In genomic region chr6:56517155-56517745, GRCh38 we compare ENCODE assay signal across 14 cellular contexts.
DNase-seq lines count a peak whose midpoint lies in the region; ATAC-seq, FAIRE-seq and TF ChIP-seq lines count a peak whose summit lies in the region.
"Had no signal": no experiment of that assay in that cellular context is flagged by ENCODE, and none has a peak within 500 bp of the region (broad histone marks: within the 10 kb centered on the region; RNA-seq: fewer than 3 reads in every experiment).

No MANE protein-coding gene starts in this region.

- H3K27ac ChIP-seq in AG04450 (ENCODE audit: low read depth, low read length) (no peak overlapping the region), adrenal gland (peak overlapping the region in 4 of 5 donors; percentile 1 to 69 (median 48))
- H3K27ac ChIP-seq: foreskin keratinocyte had no signal

- H3K4me1 ChIP-seq in adrenal gland (replicated peaks in 1 of 2), result peaks cover 0 to 36% of the 10 kb centered on the region in 2 donors
- H3K4me1 ChIP-seq: foreskin keratinocyte had no signal

- POLR2A ChIA-PET in AG04450 (lab: Yijun Ruan, JAX), result interaction anchor here (0.7 to 1.9 kb wide), 2 partner anchors 8 to 12 kb away, joined by 4 to 8 read pairs; no protein-coding TSS in a partner anchor

- FAIRE-seq in islet of Langerhans (lab: Jason Lieb, UNC), result peak; percentile 95
- FAIRE-seq: bronchial epithelial cell, HTR-8/SVneo had no signal

- TF ChIP-seq CTCF in AG04450 (IDR thresholded peaks at IDR 0.05; ENCODE audit: low read depth, low read length), result no peak
- no peak for TF ChIP-seq CTCF in adrenal gland (IDR thresholded peaks at IDR 0.05)

- intact Hi-C loops in adrenal gland (cut with DNase I), result no loop called here

- H3K36me3 ChIP-seq in adrenal gland (replicated peaks in 1 of 2), result peaks cover 0 to 19% of the 10 kb centered on the region in 2 donors

- no peak for ATAC-seq in GM21529 (IDR thresholded peaks at IDR 0.05; ENCODE audit: unreplicated experiment)
- ATAC-seq: foreskin keratinocyte had no signal

- H3K27me3 ChIP-seq in AG04450 (ENCODE audit: control insufficient read depth, insufficient read depth, low read length) (no peaks in the 10 kb centered on the region), adrenal gland (no peaks in the 10 kb centered on the region)
- H3K27me3 ChIP-seq: foreskin keratinocyte had no signal

- CTCF ChIA-PET in AG04450 (lab: Charles Lee), result interaction anchor here (1.4 kb wide), 1 partner anchor 53 kb away, joined by 5 read pairs; no protein-coding TSS in a partner anchor

- no peak overlapping the region for H3K4me3 ChIP-seq in AG04450 (ENCODE audit: low read depth, low read length)
- H3K4me3 ChIP-seq in adrenal gland, result no peak overlapping the region

- DNase-seq in AG04450 (ENCODE audit: low read depth, low spot score) (peak; percentile 38), NCI-H1105 treated with DMSO at 0.1 percent for 48 hours (lab: John Stamatoyannopoulos, UW) (peak; percentile 96), adrenal gland (peak in 2 of 7 donors; percentile 24 to 25), CD1c-positive myeloid dendritic cell (ENCODE audit: extremely low spot score) (no peak), NOMO-1 treated with DMSO at 0.1 percent for 48 hours (lab: John Stamatoyannopoulos, UW; ENCODE audit: unreplicated experiment) (no peak)
- DNase-seq in activated effector memory CD4-positive, alpha-beta T cell treated with anti-CD3 and anti-CD28 coated beads, Interleukin-2, amount 50 U/mL, for 16 hours, result no peak
- DNase-seq: activated CD4-positive, CD25-positive, alpha-beta regulatory T cell; foreskin keratinocyte; NCI-H2029; stimulated activated CD4-positive, alpha-beta T cell treated with anti-CD3 and anti-CD28 coated beads, Interleukin-4, amount 100 ng/mL, for 4 hours had no signal

- 31 to 41% (median 36%) methylated on average over 5 of the region's 5 CpGs for WGBS in adrenal gland, 4 donors

- TF ChIP-seq POLR2A in adrenal gland (IDR thresholded peaks at IDR 0.05), result no peak

- H3K9me3 ChIP-seq in AG04450 (ENCODE audit: control insufficient read depth, insufficient read depth, low read length) (no peaks in the 10 kb centered on the region), adrenal gland (replicated peaks in 1 of 3) (no peaks in the 10 kb centered on the region)

Comparison
In these comparisons a context has a peak if more than half of its experiments do, and no peak if none do; other contexts are left out.
1. DNase-seq: peak in AG04450 (single experiment) and NCI-H1105 treated with DMSO at 0.1 percent for 48 hours (single experiment); none in CD1c-positive myeloid dendritic cell (single experiment), activated effector memory CD4-positive, alpha-beta T cell treated with anti-CD3 and anti-CD28 coated beads, Interleukin-2, amount 50 U/mL, for 16 hours (single experiment) and NOMO-1 treated with DMSO at 0.1 percent for 48 hours (single experiment).